In genomic region chr5:126280343-126280742, GRCh38 we compare ENCODE assay signal across 28 cellular contexts.
"Had no signal": no experiment of that assay in that cellular context is flagged by ENCODE, and none has a peak within 500 bp of the region (broad histone marks: within the 10 kb centered on the region; RNA-seq: fewer than 3 reads in every experiment).

No MANE protein-coding gene starts in this region.

- H3K36me3 ChIP-seq: brain microvascular endothelial cell, cardiac muscle cell, SJSA1 had no signal

- H3K4me1 ChIP-seq: SJSA1 had no signal

- H3K9me3 ChIP-seq: SJSA1 had no signal

- H3K27me3 ChIP-seq: brain microvascular endothelial cell, cardiac muscle cell, SJSA1 had no signal

- DNase-seq: activated CD4-positive, alpha-beta T cell treated with anti-CD3 and anti-CD28 coated beads, Interleukin-2, amount 10 ng/mL, durations not matched to agents 24 days and 14 days; activated CD4-positive, alpha-beta T cell treated with anti-CD3 and anti-CD28 coated beads, Interleukin-2, amount 50 U/mL, for 48 hours; activated CD4-positive, CD25-positive, alpha-beta regulatory T cell treated with anti-CD3 and anti-CD28 coated beads, Interleukin-2, amount 50 U/mL, for 72 hours; activated CD8-positive, alpha-beta memory T cell treated with anti-CD3 and anti-CD28 coated beads, Interleukin-2, amount 10 ng/mL, durations not matched to agents 7 days and 5 days; activated effector memory CD4-positive, alpha-beta T cell treated with anti-CD3 and anti-CD28 coated beads, Interleukin-2, amount 50 U/mL, for 16 hours; activated naive CD4-positive, alpha-beta T cell treated with Interleukin-2 at 50 U/mL for 16 hours; activated naive CD8-positive, alpha-beta T cell treated with anti-CD3 and anti-CD28 coated beads, Interleukin-2, amount 50 U/mL, for 24 hours; activated T-cell treated with anti-CD3 and anti-CD28 coated beads, Interleukin-2, amount 50 U/mL, for 4 hours; amniotic stem cell; brain microvascular endothelial cell; KG1; NCI-H1092; NCI-H1417; NCI-H1930; NCI-H2171; NCI-H226; NCI-H526 treated with DMSO at 0.1 percent for 48 hours; NCI-H82; OCI-M1; RPMI8226; SHP77; T-helper 9 cell had no signal

- ATAC-seq: activated CD8-positive, alpha-beta memory T cell treated with anti-CD3 and anti-CD28 coated beads, Interleukin-2, amount 10 ng/mL, durations not matched to agents 7 days and 5 days; activated naive CD4-positive, alpha-beta T cell treated with anti-CD3 and anti-CD28 coated beads, Interleukin-2, amount 50 U/mL, for 72 hours; activated naive CD8-positive, alpha-beta T cell treated with anti-CD3 and anti-CD28 coated beads, Interleukin-2, amount 50 U/mL, for 24 hours; activated T-cell treated with anti-CD3 and anti-CD28 coated beads, Interleukin-2, amount 50 U/mL, for 4 hours; Panc1; SK-N-SH treated with all-trans-retinoic acid at 6 μM for 48 hours; WTC11 had no signal

- H3K27ac ChIP-seq: brain microvascular endothelial cell, cardiac muscle cell, SJSA1 had no signal

- H3K4me3 ChIP-seq: cardiac muscle cell, SJSA1 had no signal
